13 cellular contexts compared by ENCODE assay signal in genomic region chr10:124725171-124725631, GRCh38. TPM values are rescaled to one million over a fixed set of nuclear protein-coding genes. Genes with fewer than 3 reads are reported as not detected.
A peak's percentile ranks its signal among the peaks of the same experiment; 100 is the strongest.
DNase-seq lines count a peak whose midpoint lies in the region; ATAC-seq and TF ChIP-seq lines count a peak whose summit lies in the region.
"Had no signal": no experiment of that assay in that cellular context is flagged by ENCODE, and none has a peak within 500 bp of the region (broad histone marks: within the 10 kb centered on the region; RNA-seq: fewer than 3 reads in every experiment).

No MANE protein-coding gene starts in this region.

- 93% methylated on average over 9 of the region's 9 CpGs; no CpG with 5 or more reads in 1 of the 2 donors for WGBS in transverse colon (ENCODE audit: low coverage in 1 of 2), 2 donors

- POLR2A ChIA-PET in naive thymus-derived CD8-positive, alpha-beta T cell (lab: Charles Lee), result interaction anchor here (1.4 to 3.0 kb wide), 4 partner anchors 9 to 87 kb away, joined by 3 to 20 read pairs (median 5); no protein-coding TSS in a partner anchor

- H3K36me3 ChIP-seq in transverse colon, result no peaks in the 10 kb centered on the region
- H3K36me3 ChIP-seq: breast epithelium had no signal

- intact Hi-C loops in Right ventricle myocardium inferior (cut with DNase I) (no loop called here), left cardiac atrium (cut with DNase I) (no loop called here), transverse colon (cut with DNase I; ENCODE audit: low total_unique reads) (no loop called here)

- no peak for TF ChIP-seq EP300 in transverse colon (IDR thresholded peaks at IDR 0.05; ENCODE audit: low read depth)

- peaks cover 31% of the 10 kb centered on the region for H3K36me3 Mint-ChIP-seq in brain
- H3K36me3 Mint-ChIP-seq in naive thymus-derived CD8-positive, alpha-beta T cell, result peaks cover 0 to 3% (median 0%) of the 10 kb centered on the region in 3 donors

- in situ Hi-C loops in transverse colon (cut with MboI; ENCODE audit: low pct_ligation_motif_present in 1 of 4, low pct_unique_long_range_greater_than_20kb in 1 of 4, low sequenced_read_pairs in 3 of 4), result loop anchor here in 1 of 4 donors (25.0 kb wide), 1 partner anchor 88 kb away; no protein-coding TSS in a partner anchor

- no peaks in the 10 kb centered on the region for H3K9me3 ChIP-seq in transverse colon
- H3K9me3 ChIP-seq: breast epithelium had no signal

- ATAC-seq in Right ventricle myocardium inferior (no peak), left cardiac atrium (no peak)
- no peak for ATAC-seq in naive thymus-derived CD8-positive, alpha-beta T cell

- no peaks in the 10 kb centered on the region for H3K27me3 Mint-ChIP-seq in brain
- H3K27me3 Mint-ChIP-seq in naive thymus-derived CD8-positive, alpha-beta T cell, result no peaks in the 10 kb centered on the region

- no peak overlapping the region for H3K4me3 ChIP-seq in transverse colon
- H3K4me3 ChIP-seq: breast epithelium had no signal

- H3K4me1 Mint-ChIP-seq in brain, result peaks cover 94% of the 10 kb centered on the region
- H3K4me1 Mint-ChIP-seq in naive thymus-derived CD8-positive, alpha-beta T cell, result peaks cover 44 to 99% (median 89%) of the 10 kb centered on the region in 4 donors

- TF ChIP-seq POLR2A in transverse colon (IDR thresholded peaks at IDR 0.05), result no peak

- H3K9me3 Mint-ChIP-seq in brain, result no peaks in the 10 kb centered on the region
- H3K9me3 Mint-ChIP-seq in naive thymus-derived CD8-positive, alpha-beta T cell, result no peaks in the 10 kb centered on the region

- TF ChIP-seq CTCF in brain (conservative IDR thresholded peaks at IDR 0.05) (no peak), transverse colon (IDR thresholded peaks at IDR 0.05) (no peak)

- DNase-seq in Right ventricle myocardium inferior (ENCODE audit: missing footprints), result peak; percentile 28
- no peak for DNase-seq in left cardiac atrium
- DNase-seq in naive thymus-derived CD8-positive, alpha-beta T cell, result no peak
- no peak for DNase-seq in transverse colon
- no peak for DNase-seq in cerebellar cortex (ENCODE audit: low spot score)
- no peak for DNase-seq in NCI-H526 treated with DMSO at 0.1 percent for 48 hours (lab: John Stamatoyannopoulos, UW)
- DNase-seq in NCI-H1092 treated with DMSO at 0.1 percent for 48 hours (lab: John Stamatoyannopoulos, UW), result no peak
- DNase-seq: H7; NCI-H187 treated with DMSO at 0.1 percent for 48 hours; stimulated activated CD4-positive, alpha-beta T cell treated with anti-CD3 and anti-CD28 coated beads, Interleukin-4, amount 100 ng/mL, for 24 hours; trophoblast cell had no signal

- peak overlapping the region; percentile 66 to 93 (median 87) for H3K27ac Mint-ChIP-seq in brain
- peak overlapping the region in 9 of 10 donors; percentile 56 to 96 (median 92) for H3K27ac Mint-ChIP-seq in naive thymus-derived CD8-positive, alpha-beta T cell

- no peak overlapping the region for H3K4me3 Mint-ChIP-seq in brain
- peak overlapping the region in 1 of 10 donors; percentile 26 for H3K4me3 Mint-ChIP-seq in naive thymus-derived CD8-positive, alpha-beta T cell

- peak overlapping the region; percentile 76 to 86 (median 80) for H3K27ac ChIP-seq in transverse colon

- no peaks in the 10 kb centered on the region for H3K27me3 ChIP-seq in transverse colon
- H3K27me3 ChIP-seq: breast epithelium had no signal

- peaks cover 56 to 99% (median 80%) of the 10 kb centered on the region in 4 donors for H3K4me1 ChIP-seq in transverse colon

RNA-seq across cellular contexts. Expression of gene FAM53B, which starts 19.0 kb away (rescaled TPM):
- total RNA-seq in Right ventricle myocardium inferior (41.2 TPM), left cardiac atrium (10 to 100 TPM; 23.3 to 31.4 TPM), transverse colon (100 to 1,000 TPM in 1 of 4 donors, 10 to 100 TPM in 3; 41.0 to 110 (median 50.0) TPM)
- polyA plus RNA-seq in brain (ENCODE audit: insufficient read depth, low read depth, low replicate concordance), result 25.9 TPM
- total RNA-seq in naive thymus-derived CD8-positive, alpha-beta T cell, result 10 to 100 TPM; 22.2 to 23.2 TPM
- polyA plus RNA-seq in naive thymus-derived CD8-positive, alpha-beta T cell, result 10 to 100 TPM in 2 of 3 donors, 1 to 10 TPM in 1; 2.4 to 15.1 (median 11.9) TPM
